11 cellular contexts compared by ENCODE assay signal in the genomic region with DNA sequence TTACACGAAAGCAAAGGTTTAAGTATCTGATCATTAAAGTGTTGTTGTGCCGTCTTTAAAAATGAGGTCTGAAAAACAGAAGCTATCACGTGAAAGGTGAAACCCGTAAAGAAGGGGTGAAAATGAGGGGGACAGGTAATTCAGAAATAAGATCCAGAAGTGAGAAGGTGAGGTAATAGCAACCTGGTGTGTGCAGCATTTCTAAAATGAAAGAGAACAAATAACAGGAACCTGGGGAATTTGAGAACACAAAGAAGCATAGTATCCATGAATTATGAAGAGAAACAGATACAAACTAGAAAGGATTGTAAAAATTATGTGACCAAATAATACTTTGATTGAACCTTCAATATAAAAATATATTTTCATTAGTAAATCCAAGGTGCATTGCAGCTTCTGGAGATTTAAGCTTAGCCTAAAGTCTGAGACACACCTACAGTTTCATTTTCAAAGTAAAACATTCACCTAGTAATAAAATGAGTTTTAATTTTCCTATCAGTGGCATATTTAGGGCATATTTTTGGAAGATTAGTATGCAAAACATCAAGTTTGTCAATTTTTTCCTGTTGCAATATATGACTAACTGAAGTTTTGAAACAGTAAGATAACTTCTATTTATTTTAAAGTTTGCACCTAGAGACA. TPM values are rescaled to one million over a fixed set of nuclear protein-coding genes. Genes with fewer than 3 reads are reported as not detected.
DNase-seq lines count a peak whose midpoint lies in the region; ATAC-seq and TF ChIP-seq lines count a peak whose summit lies in the region.
"Had no signal": no experiment of that assay in that cellular context is flagged by ENCODE, and none has a peak within 500 bp of the region (broad histone marks: within the 10 kb centered on the region; RNA-seq: fewer than 3 reads in every experiment).

No MANE protein-coding gene starts in this region.

- CTCF ChIA-PET in activated CD4-positive, alpha-beta memory T cell treated with anti-CD3 and anti-CD28 coated beads, Interleukin-2, amount 10 ng/mL, durations not matched to agents 7 days and 5 days (lab: Charles Lee): interaction anchor here (1.5 to 20.5 kb wide), 5 partner anchors 11 to 439 kb away, joined by 5 to 194 read pairs (median 8); a partner anchor contains a TSS
- CTCF ChIA-PET in RWPE1 (lab: Yijun Ruan, JAX): no interaction called here

- H3K36me3 Mint-ChIP-seq in activated T-cell treated with anti-CD3 and anti-CD28 coated beads, Interleukin-2, amount 50 U/mL, for 24 hours (ENCODE audit: low read depth): no peaks in the 10 kb centered on the region
- no peaks in the 10 kb centered on the region for H3K36me3 Mint-ChIP-seq in activated CD4-positive, alpha-beta memory T cell treated with anti-CD3 and anti-CD28 coated beads, Interleukin-2, amount 10 ng/mL, durations not matched to agents 7 days and 5 days (ENCODE audit: low read depth)

- TF ChIP-seq CTCF in RWPE1 (conservative IDR thresholded peaks at IDR 0.05; ENCODE audit: low read depth): no peak

- peak overlapping the region; percentile 90; the same call in 1 of the 2 replicates for H3K4me3 ChIP-seq in iPS-18c (ENCODE audit: insufficient read depth, low read depth, low read length)

- peaks cover 38% of the 10 kb centered on the region for H3K4me1 Mint-ChIP-seq in activated T-cell treated with anti-CD3 and anti-CD28 coated beads, Interleukin-2, amount 50 U/mL, for 24 hours (ENCODE audit: low read depth)
- peaks cover 38% of the 10 kb centered on the region for H3K4me1 Mint-ChIP-seq in activated CD4-positive, alpha-beta memory T cell treated with anti-CD3 and anti-CD28 coated beads, Interleukin-2, amount 10 ng/mL, durations not matched to agents 7 days and 5 days
- H3K4me1 Mint-ChIP-seq in stimulated activated naive CD8-positive, alpha-beta T cell treated with anti-CD3 and anti-CD28 coated beads, Interleukin-15, amount 100 ng/mL, for 72 hours: peaks cover 31% of the 10 kb centered on the region

- no peaks in the 10 kb centered on the region for H3K9me3 ChIP-seq in iPS-18c (ENCODE audit: control insufficient read depth, insufficient read depth, low read length)

- H3K9me3 Mint-ChIP-seq in activated T-cell treated with anti-CD3 and anti-CD28 coated beads, Interleukin-2, amount 50 U/mL, for 24 hours: no peaks in the 10 kb centered on the region
- no peaks in the 10 kb centered on the region for H3K9me3 Mint-ChIP-seq in activated CD4-positive, alpha-beta memory T cell treated with anti-CD3 and anti-CD28 coated beads, Interleukin-2, amount 10 ng/mL, durations not matched to agents 7 days and 5 days
- no peaks in the 10 kb centered on the region for H3K9me3 Mint-ChIP-seq in stimulated activated naive CD8-positive, alpha-beta T cell treated with anti-CD3 and anti-CD28 coated beads, Interleukin-15, amount 100 ng/mL, for 72 hours

- ATAC-seq in stimulated activated naive CD8-positive, alpha-beta T cell treated with anti-CD3 and anti-CD28 coated beads, Interleukin-15, amount 100 ng/mL, for 72 hours: no peak

- H3K27ac Mint-ChIP-seq in activated T-cell treated with anti-CD3 and anti-CD28 coated beads, Interleukin-2, amount 50 U/mL, for 24 hours: no peak overlapping the region
- H3K27ac Mint-ChIP-seq in activated CD4-positive, alpha-beta memory T cell treated with anti-CD3 and anti-CD28 coated beads, Interleukin-2, amount 10 ng/mL, durations not matched to agents 7 days and 5 days: no peak overlapping the region
- H3K27ac Mint-ChIP-seq in stimulated activated naive CD8-positive, alpha-beta T cell treated with anti-CD3 and anti-CD28 coated beads, Interleukin-15, amount 100 ng/mL, for 72 hours: no peak overlapping the region

- H3K27me3 Mint-ChIP-seq in activated T-cell treated with anti-CD3 and anti-CD28 coated beads, Interleukin-2, amount 50 U/mL, for 24 hours: peaks cover 68% of the 10 kb centered on the region
- H3K27me3 Mint-ChIP-seq in activated CD4-positive, alpha-beta memory T cell treated with anti-CD3 and anti-CD28 coated beads, Interleukin-2, amount 10 ng/mL, durations not matched to agents 7 days and 5 days: peaks cover 73% of the 10 kb centered on the region
- peaks cover 54% of the 10 kb centered on the region for H3K27me3 Mint-ChIP-seq in stimulated activated naive CD8-positive, alpha-beta T cell treated with anti-CD3 and anti-CD28 coated beads, Interleukin-15, amount 100 ng/mL, for 72 hours

- no peak for DNase-seq in activated T-cell treated with anti-CD3 and anti-CD28 coated beads, Interleukin-2, amount 50 U/mL, for 24 hours
- no peak for DNase-seq in activated T-cell treated with anti-CD3 and anti-CD28 coated beads for 4 hours
- no peak for DNase-seq in activated CD4-positive, alpha-beta memory T cell treated with anti-CD3 and anti-CD28 coated beads, Interleukin-2, amount 10 ng/mL, durations not matched to agents 7 days and 5 days
- no peak for DNase-seq in stimulated activated naive CD8-positive, alpha-beta T cell treated with anti-CD3 and anti-CD28 coated beads, Interleukin-15, amount 100 ng/mL, for 72 hours
- no peak for DNase-seq in COLO668 (lab: John Stamatoyannopoulos, UW; ENCODE audit: unreplicated experiment)
- DNase-seq in RWPE1 (ENCODE audit: low spot score): no peak
- no peak for DNase-seq in Ammon's horn (ENCODE audit: low spot score)
- DNase-seq: cerebellar nuclear complex, GM23248 had no signal

- peak overlapping the region; percentile 82 for H3K4me3 Mint-ChIP-seq in activated T-cell treated with anti-CD3 and anti-CD28 coated beads, Interleukin-2, amount 50 U/mL, for 24 hours
- peak overlapping the region; percentile 75 for H3K4me3 Mint-ChIP-seq in activated CD4-positive, alpha-beta memory T cell treated with anti-CD3 and anti-CD28 coated beads, Interleukin-2, amount 10 ng/mL, durations not matched to agents 7 days and 5 days
- peak overlapping the region; percentile 82 to 96 for H3K4me3 Mint-ChIP-seq in stimulated activated naive CD8-positive, alpha-beta T cell treated with anti-CD3 and anti-CD28 coated beads, Interleukin-15, amount 100 ng/mL, for 72 hours

- H3K27ac ChIP-seq in RWPE1: no peak overlapping the region
- H3K27ac ChIP-seq: GM23248, VCaP had no signal

- POLR2A ChIA-PET in activated CD4-positive, alpha-beta memory T cell treated with anti-CD3 and anti-CD28 coated beads, Interleukin-2, amount 10 ng/mL, durations not matched to agents 7 days and 5 days (lab: Charles Lee): no interaction called here
- POLR2A ChIA-PET in RWPE1 (lab: Yijun Ruan, JAX; ENCODE audit: low non-redundant PET): no interaction called here

RNA-seq across cellular contexts. Expression of a gene that starts 1.4 kb away (rescaled TPM):
- total RNA-seq in activated CD4-positive, alpha-beta memory T cell treated with anti-CD3 and anti-CD28 coated beads, Interleukin-2, amount 10 ng/mL, durations not matched to agents 7 days and 5 days: not detected
- total RNA-seq: GM23248 had no signal

RNA-seq across cellular contexts. Expression of a gene that starts 39.9 kb away (rescaled TPM):
- 10 to 100 TPM; 45.2 to 49.9 TPM for total RNA-seq in activated CD4-positive, alpha-beta memory T cell treated with anti-CD3 and anti-CD28 coated beads, Interleukin-2, amount 10 ng/mL, durations not matched to agents 7 days and 5 days
